ENCODE assay signal across 8 cellular contexts in genomic region chr9:37464426-37465248, GRCh38. TPM values are rescaled to one million over a fixed set of nuclear protein-coding genes. Genes with fewer than 3 reads are reported as not detected.
DNase-seq lines count a peak whose midpoint lies in the region; ATAC-seq and TF ChIP-seq lines count a peak whose summit lies in the region.

No MANE protein-coding gene starts in this region.

- no peaks in the 10 kb centered on the region for H3K9me3 ChIP-seq in adipocyte (ENCODE audit: control insufficient read depth, low read length)
- no peaks in the 10 kb centered on the region for H3K9me3 ChIP-seq in heart left ventricle
- no peaks in the 10 kb centered on the region for H3K9me3 ChIP-seq in prostate gland

- intact Hi-C loops in heart left ventricle (cut with DNase I), result loop anchor here (1.0 to 5.0 kb wide), 6 partner anchors 20 to 928 kb away; partner anchors contain the start of genes GRHPR (in 7 of the 10), POLR1E (in 2 of the 10), TOMM5 (in 2 of the 10) and ALDH1B1 (in 1 of the 10)
- intact Hi-C loops in prostate gland (cut with DNase I), result loop anchor here (10.0 kb wide), 2 partner anchors 50 to 340 kb away; partner anchors contain the start of gene ZCCHC7

- TF ChIP-seq POLR2A in Raji (IDR thresholded peaks at IDR 0.05; ENCODE audit: insufficient read depth, low read depth, low read length) (peak; percentile 78), heart left ventricle (IDR thresholded peaks at IDR 0.05) (peak in 1 of 2 donors; percentile 37), prostate gland (IDR thresholded peaks at IDR 0.05) (peak; percentile 53)

- H3K27me3 ChIP-seq in adipocyte (replicated peaks; ENCODE audit: control insufficient read depth, insufficient read depth, low read length) (no peaks in the 10 kb centered on the region), heart left ventricle (no peaks in the 10 kb centered on the region), prostate gland (replicated peaks; ENCODE audit: insufficient read depth) (no peaks in the 10 kb centered on the region)

- no peaks in the 10 kb centered on the region for H3K36me3 ChIP-seq in adipocyte (ENCODE audit: control insufficient read depth, insufficient read depth, low read length, severe bottlenecking)
- H3K36me3 ChIP-seq in heart left ventricle, result no peaks in the 10 kb centered on the region
- H3K36me3 ChIP-seq in prostate gland, result no peaks in the 10 kb centered on the region

- DNase-seq in DMS53 (lab: John Stamatoyannopoulos, UW) (peak; percentile 82), adipocyte (ENCODE audit: low read depth) (peak; percentile 88), heart left ventricle (peak; percentile 81 to 86 (median 84)), prostate gland (ENCODE audit: low spot score) (peak; percentile 77), NCI-H82 treated with DMSO at 0.1 percent for 48 hours (lab: John Stamatoyannopoulos, UW; ENCODE audit: unreplicated experiment) (no peak)

- H3K4me3 ChIP-seq in adipocyte (ENCODE audit: low read length), result peak overlapping the region; percentile 93
- peak overlapping the region; percentile 68 to 99 (median 92) for H3K4me3 ChIP-seq in heart left ventricle
- peak overlapping the region; percentile 74 to 80 for H3K4me3 ChIP-seq in prostate gland

- H3K27ac ChIP-seq in heart left ventricle (peak overlapping the region; percentile 86 to 99 (median 97)), prostate gland (peak overlapping the region; percentile 97 to 99)

- peak; percentile 23 for ATAC-seq in GM19463 (IDR thresholded peaks at IDR 0.05; ENCODE audit: unreplicated experiment)
- ATAC-seq in HG03571 (IDR thresholded peaks at IDR 0.05; ENCODE audit: unreplicated experiment), result peak; percentile 19
- ATAC-seq in heart left ventricle, result peak; percentile 24 to 67 (median 58)

- TF ChIP-seq CTCF in heart left ventricle (IDR thresholded peaks at IDR 0.05), result no peak
- TF ChIP-seq CTCF in prostate gland (IDR thresholded peaks at IDR 0.05), result peak in 1 of 4 experiments; percentile 18

- WGBS in heart left ventricle, 4 donors, result 0 to 1% (median 0%) methylated on average over 9 to 47 of the region's 47 CpGs
- WGBS in prostate gland, result under 1% methylated on average over 47 of the region's 47 CpGs

- H3K4me1 ChIP-seq in adipocyte (ENCODE audit: control insufficient read depth, insufficient read depth, low read length) (peaks cover 26% of the 10 kb centered on the region), heart left ventricle (peaks cover 0 to 40% (median 25%) of the 10 kb centered on the region in 12 donors), prostate gland (replicated peaks) (no peaks in the 10 kb centered on the region)

- H3K9ac ChIP-seq in adipocyte (ENCODE audit: low read length), result peak overlapping the region; percentile 94

RNA-seq across cellular contexts. Expression of gene ZBTB5, which starts 0.6 kb away (rescaled TPM):
- total RNA-seq in heart left ventricle (1 to 10 TPM; 5.2 to 8.0 (median 6.3) TPM), prostate gland (10 to 100 TPM; 17.8 to 26.6 TPM)
- polyA plus RNA-seq in heart left ventricle, result 1 to 10 TPM; 1.8 to 7.4 TPM

RNA-seq across cellular contexts. Expression of gene POLR1E, which starts 21.1 kb away (rescaled TPM):
- 10 to 100 TPM; 11.2 to 24.8 (median 12.8) TPM for total RNA-seq in heart left ventricle
- 10 to 100 TPM in 1 of 2 donors, 1 to 10 TPM in 1; 6.9 to 27.0 TPM for polyA plus RNA-seq in heart left ventricle
- 10 to 100 TPM; 20.7 to 21.0 TPM for total RNA-seq in prostate gland

RNA-seq across cellular contexts. Expression of gene GRHPR, which starts 42.1 kb away (rescaled TPM):
- total RNA-seq in heart left ventricle, result 100 to 1,000 TPM in 8 of 9 donors, 10 to 100 TPM in 1; 94.9 to 209 (median 111) TPM
- polyA plus RNA-seq in heart left ventricle, result 100 to 1,000 TPM in 1 of 2 donors, 10 to 100 TPM in 1; 91.0 to 134 TPM
- 100 to 1,000 TPM; 191 to 275 TPM for total RNA-seq in prostate gland
